ENCODE assay signal across 8 cellular contexts in genomic region chr13:40770609-40770933, GRCh38. TPM values are rescaled to one million over a fixed set of nuclear protein-coding genes. Genes with fewer than 3 reads are reported as not detected.
DNase-seq lines count a peak whose midpoint lies in the region; ATAC-seq and TF ChIP-seq lines count a peak whose summit lies in the region.

No MANE protein-coding gene starts in this region.

- no peaks in the 10 kb centered on the region for H3K36me3 ChIP-seq in BJ (ENCODE audit: control insufficient read depth, insufficient read depth, low read length)
- peaks cover 1% of the 10 kb centered on the region; the same call in 1 of the 2 replicates for H3K36me3 ChIP-seq in MG63
- H3K36me3 ChIP-seq in ectodermal cell (ENCODE audit: control insufficient read depth, insufficient read depth, low read length), result peaks cover 5% of the 10 kb centered on the region

- H3K27me3 Mint-ChIP-seq in natural killer cell treated with Interleukin-12 subunit alpha and Interleukin-12 subunit beta and Interleukin-15 and Interleukin-18, amount 100 ng/mL, for 72 hours, result no peaks in the 10 kb centered on the region

- peak overlapping the region; percentile 86 to 98 for H3K27ac Mint-ChIP-seq in natural killer cell treated with Interleukin-12 subunit alpha and Interleukin-12 subunit beta and Interleukin-15 and Interleukin-18, amount 100 ng/mL, for 72 hours

- no peak for DNase-seq in BJ (ENCODE audit: low read depth)
- no peak for DNase-seq in MG63
- no peak for DNase-seq in natural killer cell treated with Interleukin-12 subunit alpha and Interleukin-12 subunit beta and Interleukin-15 and Interleukin-18, amount 100 ng/mL, for 72 hours (ENCODE audit: low spot score)
- no peak for DNase-seq in NCI-H187 (lab: John Stamatoyannopoulos, UW)
- no peak for DNase-seq in A172 (ENCODE audit: low spot score)

- H3K4me3 ChIP-seq in BJ (ENCODE audit: low read depth, low read length) (peak overlapping the region; percentile 54), MG63 (peak overlapping the region; percentile 76), ectodermal cell (ENCODE audit: insufficient read depth, low read depth, low read length) (peak overlapping the region; percentile 90)

- POLR2A ChIA-PET in BJ (lab: Charles Lee), result no interaction called here

- no peak for ATAC-seq in natural killer cell treated with Interleukin-12 subunit alpha and Interleukin-12 subunit beta and Interleukin-15 and Interleukin-18, amount 100 ng/mL, for 72 hours
- ATAC-seq in HG03469 (IDR thresholded peaks at IDR 0.05; ENCODE audit: unreplicated experiment), result no peak
- ATAC-seq in HG02759 (IDR thresholded peaks at IDR 0.05; ENCODE audit: unreplicated experiment), result no peak

- peak overlapping the region; percentile 88 for H3K4me3 Mint-ChIP-seq in natural killer cell treated with Interleukin-12 subunit alpha and Interleukin-12 subunit beta and Interleukin-15 and Interleukin-18, amount 100 ng/mL, for 72 hours

- CTCF ChIA-PET in BJ (lab: Yijun Ruan, JAX), result no interaction called here

- 2% methylated on average over 9 of the region's 9 CpGs for WGBS in ectodermal cell, 2 experiments

- H3K9me3 ChIP-seq in MG63 (no peaks in the 10 kb centered on the region), ectodermal cell (ENCODE audit: control insufficient read depth, low read length) (no peaks in the 10 kb centered on the region)

- no peaks in the 10 kb centered on the region for H3K36me3 Mint-ChIP-seq in natural killer cell treated with Interleukin-12 subunit alpha and Interleukin-12 subunit beta and Interleukin-15 and Interleukin-18, amount 100 ng/mL, for 72 hours

- H3K27ac ChIP-seq in ectodermal cell (ENCODE audit: insufficient read depth, low read depth, low read length, poor library complexity, severe bottlenecking), result peak overlapping the region; percentile 61

- no peaks in the 10 kb centered on the region for H3K4me1 ChIP-seq in ectodermal cell (ENCODE audit: control insufficient read depth, insufficient read depth, low read length)

- H3K27me3 ChIP-seq in BJ (ENCODE audit: control insufficient read depth, insufficient read depth, low read length), result no peaks in the 10 kb centered on the region
- no peaks in the 10 kb centered on the region for H3K27me3 ChIP-seq in MG63
- H3K27me3 ChIP-seq in ectodermal cell (ENCODE audit: control insufficient read depth, insufficient read depth, low read length, poor library complexity, severe bottlenecking), result no peaks in the 10 kb centered on the region

- TF ChIP-seq CTCF in BJ (IDR thresholded peaks at IDR 0.05; ENCODE audit: insufficient read depth, low read depth, low read length), result no peak

- no peaks in the 10 kb centered on the region for H3K9me3 Mint-ChIP-seq in natural killer cell treated with Interleukin-12 subunit alpha and Interleukin-12 subunit beta and Interleukin-15 and Interleukin-18, amount 100 ng/mL, for 72 hours

- H3K4me1 Mint-ChIP-seq in natural killer cell treated with Interleukin-12 subunit alpha and Interleukin-12 subunit beta and Interleukin-15 and Interleukin-18, amount 100 ng/mL, for 72 hours (ENCODE audit: low read depth in 2 of 2), result peaks cover 14 to 15% of the 10 kb centered on the region in 2 donors

RNA-seq across cellular contexts. Expression of gene MRPS31, which starts 0.4 kb away (rescaled TPM):
- polyA plus RNA-seq in BJ (2011; rRNA removed), result 7.6 and 13.8 TPM in 2 replicates
- polyA minus RNA-seq in BJ (2011; rRNA and poly(A)+ RNA removed), result 3.8 and 4.5 TPM in 2 replicates
- total RNA-seq in MG63 (2014; rRNA removed; shearing (Covaris generic); ENCODE audit: low replicate concordance), result 14.0 and 21.8 TPM in 2 replicates
- polyA plus RNA-seq in ectodermal cell (2013, experiment 1 of 4), result 43.4 TPM
- 39.4 TPM for polyA plus RNA-seq in ectodermal cell (2013, experiment 2 of 4)
- 35.4 TPM for polyA plus RNA-seq in ectodermal cell (2013, experiment 3 of 4)
- polyA plus RNA-seq in ectodermal cell (2013, experiment 4 of 4), result 45.0 TPM
- 10 to 100 TPM; 25.2 to 27.4 TPM for total RNA-seq in natural killer cell treated with Interleukin-12 subunit alpha and Interleukin-12 subunit beta and Interleukin-15 and Interleukin-18, amount 100 ng/mL, for 72 hours
- 20.7 and 26.1 TPM in 2 replicates for total RNA-seq in A172 (2014; rRNA removed; shearing (Covaris generic))

RNA-seq across cellular contexts. Expression of gene SLC25A15, which starts 18.8 kb away (rescaled TPM):
- 4.7 and 5.9 TPM in 2 replicates for polyA plus RNA-seq in BJ (2011; rRNA removed)
- 7.1 and 17.1 TPM in 2 replicates for polyA minus RNA-seq in BJ (2011; rRNA and poly(A)+ RNA removed)
- 38.1 and 57.4 TPM in 2 replicates for total RNA-seq in MG63 (2014; rRNA removed; shearing (Covaris generic); ENCODE audit: low replicate concordance)
- 23.6 TPM for polyA plus RNA-seq in ectodermal cell (2013, experiment 1 of 4)
- 20.7 TPM for polyA plus RNA-seq in ectodermal cell (2013, experiment 2 of 4)
- 16.4 TPM for polyA plus RNA-seq in ectodermal cell (2013, experiment 3 of 4)
- polyA plus RNA-seq in ectodermal cell (2013, experiment 4 of 4), result 15.6 TPM
- 10 to 100 TPM in 1 of 2 donors, 1 to 10 TPM in 1; 6.2 to 15.3 TPM for total RNA-seq in natural killer cell treated with Interleukin-12 subunit alpha and Interleukin-12 subunit beta and Interleukin-15 and Interleukin-18, amount 100 ng/mL, for 72 hours
- 25.3 and 38.5 TPM in 2 replicates for total RNA-seq in A172 (2014; rRNA removed; shearing (Covaris generic))
